ENCODE assay signal across 9 cellular contexts in the genomic region with DNA sequence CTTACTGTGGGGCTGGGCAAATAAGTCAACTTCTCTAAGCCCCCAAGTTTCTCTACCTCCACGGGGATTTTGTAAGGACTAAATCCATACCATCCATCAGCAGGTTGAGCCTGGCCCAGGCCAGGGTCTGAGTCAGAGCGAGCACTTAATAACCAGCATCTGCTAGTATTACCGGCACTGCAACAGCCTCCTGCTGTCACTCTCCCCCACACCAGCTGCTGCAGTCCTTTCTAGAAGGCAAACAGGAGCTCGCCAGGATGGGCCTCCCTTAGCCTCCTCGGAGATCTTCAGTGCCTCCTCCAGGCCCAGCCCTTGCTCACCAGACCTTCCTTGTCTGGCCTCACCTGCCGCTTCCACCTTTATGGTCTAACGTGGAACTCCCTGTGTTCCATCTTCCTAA. TPM values are rescaled to one million over a fixed set of nuclear protein-coding genes. Genes with fewer than 3 reads are reported as not detected.
DNase-seq lines count a peak whose midpoint lies in the region; ATAC-seq and TF ChIP-seq lines count a peak whose summit lies in the region.
"Had no signal": no experiment of that assay in that cellular context is flagged by ENCODE, and none has a peak within 500 bp of the region (broad histone marks: within the 10 kb centered on the region; RNA-seq: fewer than 3 reads in every experiment).

No MANE protein-coding gene starts in this region.

- POLR2A ChIA-PET in GM10248 (lab: Yijun Ruan, JAX), result interaction anchor here (0.6 to 1.5 kb wide), 2 partner anchors 9 to 12 kb away, joined by 3 to 7 read pairs; no protein-coding TSS in a partner anchor

- no peaks in the 10 kb centered on the region for H3K9me3 ChIP-seq in Peyer's patch

- TF ChIP-seq POLR2A in Peyer's patch (IDR thresholded peaks at IDR 0.05), result no peak

- CTCF ChIA-PET in GM10248 (lab: Yijun Ruan, JAX), result interaction anchor here (1.3 to 3.2 kb wide), 4 partner anchors 10 to 74 kb away, joined by 3 to 17 read pairs (median 10); a partner anchor contains a TSS

- H3K4me1 Mint-ChIP-seq in progenitor cell of endocrine pancreas (ENCODE audit: low read depth), result peaks cover 33% of the 10 kb centered on the region

- H3K27me3 Mint-ChIP-seq in progenitor cell of endocrine pancreas, result no peaks in the 10 kb centered on the region

- H3K4me3 ChIP-seq in Peyer's patch (peak overlapping the region in 1 of 4 donors; percentile 39), fibroblast of mammary gland (ENCODE audit: control insufficient read depth, low read depth, low read length) (peak overlapping the region; percentile 11)

- H3K36me3 ChIP-seq in Peyer's patch, result peaks cover 0 to 8% (median 0%) of the 10 kb centered on the region in 3 donors

- peaks cover 7 to 70% (median 18%) of the 10 kb centered on the region in 4 donors for H3K4me1 ChIP-seq in Peyer's patch

- TF ChIP-seq CTCF in Peyer's patch (IDR thresholded peaks at IDR 0.05) (no peak), fibroblast of mammary gland (conservative IDR thresholded peaks at IDR 0.05; ENCODE audit: control insufficient read depth, insufficient read depth, low read depth, low read length) (no peak), progenitor cell of endocrine pancreas (IDR thresholded peaks at IDR 0.05; ENCODE audit: unreplicated experiment) (no peak), GM10248 (IDR thresholded peaks at IDR 0.05; ENCODE audit: control extremely low read depth, extremely low read depth, low read depth, missing control alignments) (no peak)

- peak overlapping the region; percentile 2 to 74 (median 36) for H3K27ac ChIP-seq in Peyer's patch

- H3K27me3 ChIP-seq in Peyer's patch, result no peaks in the 10 kb centered on the region

- peak; percentile 67 for DNase-seq in D341Med (ENCODE audit: low spot score)
- DNase-seq in Peyer's patch, result peak in 1 of 3 donors; percentile 39
- peak; percentile 79 for DNase-seq in fibroblast of mammary gland (ENCODE audit: low read depth)
- no peak for DNase-seq in progenitor cell of endocrine pancreas (ENCODE audit: low spot score, unreplicated experiment)
- no peak for DNase-seq in epidermal melanocyte (ENCODE audit: insufficient read length, low spot score)
- DNase-seq in GM10248 (ENCODE audit: extremely low spot score), result no peak
- no peak for DNase-seq in activated effector memory CD4-positive, alpha-beta T cell treated with anti-CD3 and anti-CD28 coated beads, Interleukin-2, amount 50 U/mL, for 16 hours

- H3K27ac Mint-ChIP-seq in progenitor cell of endocrine pancreas, result peak overlapping the region; percentile 100

- H3K4me3 Mint-ChIP-seq in progenitor cell of endocrine pancreas (ENCODE audit: low read depth), result no peak overlapping the region

- no peaks in the 10 kb centered on the region for H3K9me3 Mint-ChIP-seq in progenitor cell of endocrine pancreas (ENCODE audit: low read depth)

- no peak for ATAC-seq in HG03571 (IDR thresholded peaks at IDR 0.05; ENCODE audit: unreplicated experiment)

- H3K36me3 Mint-ChIP-seq in progenitor cell of endocrine pancreas (ENCODE audit: insufficient read depth), result no peaks in the 10 kb centered on the region

RNA-seq across cellular contexts. Expression of a gene that starts 3.2 kb away (rescaled TPM):
- 100 to 1,000 TPM in 2 of 4 donors, 10 to 100 TPM in 2; 78.4 to 154 (median 105) TPM for total RNA-seq in Peyer's patch
- total RNA-seq in progenitor cell of endocrine pancreas, result 77.8 and 80.0 TPM in 2 replicates

RNA-seq across cellular contexts. Expression of a gene that starts 27.7 kb away (rescaled TPM):
- 10 to 100 TPM in 3 of 4 donors, 1 to 10 TPM in 1; 7.1 to 22.3 (median 13.4) TPM for total RNA-seq in Peyer's patch
- total RNA-seq in progenitor cell of endocrine pancreas, result 29.9 and 30.5 TPM in 2 replicates

RNA-seq across cellular contexts. Expression of a gene that starts 40.0 kb away (rescaled TPM):
- total RNA-seq in Peyer's patch (under 1 TPM in 2 of 4 donors, not detected in 2; 0.53 to 0.85 TPM), progenitor cell of endocrine pancreas (1.2 and 1.4 TPM in 2 replicates)
- total RNA-seq: lung microvascular endothelial cell had no signal

Comparison
In these comparisons a context has a peak if more than half of its experiments do, and no peak if none do; other contexts are left out.
1. DNase-seq: peak in D341Med (single experiment) and fibroblast of mammary gland (single experiment); none in progenitor cell of endocrine pancreas (single experiment), epidermal melanocyte (single experiment), GM10248 (single experiment) and activated effector memory CD4-positive, alpha-beta T cell treated with anti-CD3 and anti-CD28 coated beads, Interleukin-2, amount 50 U/mL, for 16 hours (single experiment).